ENCODE assay signal across 9 cellular contexts in the genomic region with DNA sequence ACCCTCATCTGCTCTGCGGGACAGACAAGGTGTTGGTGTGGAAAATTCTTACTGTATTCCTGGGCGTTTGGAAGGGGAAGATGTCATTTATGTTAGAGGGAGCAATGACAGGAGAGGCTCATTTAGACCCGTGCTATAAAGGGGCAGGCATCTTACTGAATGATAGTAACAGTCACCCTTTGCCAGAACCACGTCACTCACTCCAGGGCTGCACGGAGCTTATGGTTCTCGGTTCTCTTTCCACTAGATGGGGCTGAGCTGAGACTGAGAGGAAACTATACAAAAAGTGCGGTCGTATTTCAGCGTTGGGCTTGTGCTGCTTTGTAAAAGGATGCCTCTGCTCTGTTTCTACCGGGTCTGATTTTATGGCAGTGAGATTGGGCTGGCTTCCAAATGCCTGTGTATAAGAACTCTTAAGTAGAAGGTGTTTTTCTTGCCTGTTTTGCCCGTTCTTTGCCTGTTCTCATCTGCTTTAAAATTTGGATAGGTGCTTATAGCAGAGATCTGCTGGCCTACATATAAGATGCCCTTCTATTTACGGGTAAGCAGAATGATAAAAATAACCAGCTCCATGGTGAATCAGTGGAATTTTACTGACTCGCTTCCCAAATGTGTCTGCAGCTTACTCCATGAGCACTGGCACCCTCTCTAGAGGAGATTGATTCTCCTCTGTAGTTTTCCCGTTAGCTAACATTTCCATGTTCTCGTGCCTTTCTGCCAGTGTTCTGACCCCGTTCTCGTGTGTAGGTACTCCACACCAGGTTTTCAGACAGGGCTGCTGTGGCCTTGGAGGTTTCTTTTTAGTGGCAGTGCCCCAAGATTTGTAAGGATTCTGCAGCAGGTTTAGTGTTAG. TPM values are rescaled to one million over a fixed set of nuclear protein-coding genes. Genes with fewer than 3 reads are reported as not detected.
A peak's percentile ranks its signal among the peaks of the same experiment; 100 is the strongest.
DNase-seq lines count a peak whose midpoint lies in the region; ATAC-seq and TF ChIP-seq lines count a peak whose summit lies in the region.
"Had no signal": no experiment of that assay in that cellular context is flagged by ENCODE, and none has a peak within 500 bp of the region (broad histone marks: within the 10 kb centered on the region; RNA-seq: fewer than 3 reads in every experiment).

No MANE protein-coding gene starts in this region.

- H3K9ac ChIP-seq in HUES64 (ENCODE audit: low read depth, low read length) = peak overlapping the region; percentile 19; the same call in 1 of the 2 replicates

- H3K36me3 ChIP-seq in HUES64 (ENCODE audit: insufficient read depth, low read length) = peaks cover 42% of the 10 kb centered on the region

- 0 out of 2 replicates have a peak, but pooled peaks have one; percentile 5 for TF ChIP-seq CTCF in 22Rv1 (IDR thresholded peaks at IDR 0.05)

- H3K4me3 ChIP-seq in HUES64 (ENCODE audit: low read length) = peak overlapping the region; percentile 5; the same call in 1 of the 2 replicates

- peak; percentile 98 to 99 for ATAC-seq in activated CD4-positive, CD25-positive, alpha-beta regulatory T cell treated with anti-CD3 and anti-CD28 coated beads, Interleukin-2, amount 50 U/mL, for 24 hours
- no peak for ATAC-seq in GM21529 (IDR thresholded peaks at IDR 0.05; ENCODE audit: unreplicated experiment)

- DNase-seq in caudate nucleus (lab: John Stamatoyannopoulos, UW) (peak in 42 of 61 donors; percentile 10 to 85 (median 42)), kidney glomerular epithelial cell (lab: John Stamatoyannopoulos, UW) (peak; percentile 76), KBM-7 (no peak)
- DNase-seq in stimulated activated CD4-positive, alpha-beta T cell treated with anti-CD3 and anti-CD28 coated beads, Interleukin-1b, Interleukin-23, amount 100 ng/mL, for 24 hours (ENCODE audit: low read depth in 4 of 4, low spot score in 1 of 4) = peak; percentile 23 to 52 (median 38)
- DNase-seq: naive B cell had no signal

- H3K4me1 ChIP-seq in HUES64 (ENCODE audit: insufficient read depth, low read length) = peaks cover 49% of the 10 kb centered on the region

- H3K27me3 ChIP-seq in HUES64 (ENCODE audit: insufficient read depth, low read length) = no peaks in the 10 kb centered on the region

- H3K9me3 ChIP-seq in HUES64 (ENCODE audit: insufficient read depth, low read depth, low read length) = no peaks in the 10 kb centered on the region

- no peak overlapping the region for H3K27ac ChIP-seq in 22Rv1
- H3K27ac ChIP-seq in HUES64 (ENCODE audit: low read depth, low read length) = peak overlapping the region; percentile 44
- H3K27ac ChIP-seq in caudate nucleus (ENCODE audit: low read depth, low read length) = peak overlapping the region; percentile 91

- 53% methylated on average over 17 of the region's 17 CpGs for WGBS in HUES64

- in situ Hi-C loops in KBM-7 (cut with MboI; ENCODE audit: low pct_unique_long_range_greater_than_20kb, low sequenced_read_pairs) = no loop called here

RNA-seq across cellular contexts. Expression of a gene that starts 55.9 kb away (rescaled TPM):
- 130 TPM for polyA plus RNA-seq in HUES64 (2013, experiment 1 of 2)
- polyA plus RNA-seq in HUES64 (2013, experiment 2 of 2) = 148 TPM

RNA-seq across cellular contexts. Expression of a gene that starts 55.9 kb away (rescaled TPM):
- polyA plus RNA-seq in HUES64 (2013, experiment 1 of 2) = 6.8 TPM
- polyA plus RNA-seq in HUES64 (2013, experiment 2 of 2) = 7.4 TPM
